In the genomic region with DNA sequence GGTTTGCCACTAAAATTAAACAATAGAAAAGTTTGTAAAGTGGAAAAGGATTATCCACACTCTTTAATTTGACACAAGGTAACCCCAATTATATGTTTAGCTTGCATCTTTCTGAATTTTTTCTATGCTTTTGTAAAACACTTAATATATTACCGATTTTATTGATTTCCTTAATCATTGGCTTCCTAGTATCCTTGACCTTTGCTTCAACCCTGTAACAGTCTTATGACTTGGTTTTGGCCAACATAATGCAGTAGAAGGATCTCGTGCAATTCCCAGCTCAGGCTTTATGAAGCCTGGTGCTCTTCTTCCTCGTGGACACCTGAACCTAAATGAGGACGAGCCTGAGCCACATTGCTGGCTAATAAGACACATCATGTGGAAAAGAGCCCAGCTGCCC, we compare ENCODE assay signal across 32 cellular contexts. TPM values are rescaled to one million over a fixed set of nuclear protein-coding genes. Genes with fewer than 3 reads are reported as not detected.
"Had no signal": no experiment of that assay in that cellular context is flagged by ENCODE, and none has a peak within 500 bp of the region (broad histone marks: within the 10 kb centered on the region; RNA-seq: fewer than 3 reads in every experiment).

No MANE protein-coding gene starts in this region.

- H3K4me1 Mint-ChIP-seq: endodermal cell, mesothelial cell of epicardium had no signal

- H3K27ac Mint-ChIP-seq: dendritic cell treated with granulocyte-macrophage colony-stimulating factor and Interleukin-4, amounts not matched to agents 40 ng/mL and 50 ng/mL, for 4 days; effector memory CD8-positive, alpha-beta T cell; endodermal cell; mesothelial cell of epicardium had no signal

- H3K9me3 Mint-ChIP-seq: effector memory CD8-positive, alpha-beta T cell had no signal

- H3K27me3 Mint-ChIP-seq: dendritic cell treated with granulocyte-macrophage colony-stimulating factor and Interleukin-4, amounts not matched to agents 40 ng/mL and 50 ng/mL, for 4 days; effector memory CD8-positive, alpha-beta T cell had no signal

- H3K4me1 ChIP-seq: colonic mucosa, esophagus squamous epithelium, gastrocnemius medialis, left lung, lower lobe of right lung had no signal

- FAIRE-seq: endometrium, islet of Langerhans, keratinocyte had no signal

- H3K36me3 ChIP-seq: colonic mucosa, esophagus squamous epithelium, gastrocnemius medialis, heart right ventricle, left lung, lower lobe of right lung had no signal

- ATAC-seq: effector memory CD8-positive, alpha-beta T cell; esophagus mucosa; gastrocnemius medialis; left cardiac atrium; left lung; left ventricle myocardium superior; lower lobe of right lung; mucosa of descending colon had no signal

- H3K27ac ChIP-seq: colonic mucosa, epithelial cell of prostate, esophagus squamous epithelium, gastrocnemius medialis, left lung, lower lobe of right lung had no signal

- H3K27me3 ChIP-seq: colonic mucosa, esophagus squamous epithelium, gastrocnemius medialis, heart right ventricle, left lung had no signal

- H3K4me3 ChIP-seq: colonic mucosa, esophagus squamous epithelium, gastrocnemius medialis, heart right ventricle, left lung, lower lobe of right lung, mucosa of descending colon had no signal

- H3K4me3 Mint-ChIP-seq: dendritic cell treated with granulocyte-macrophage colony-stimulating factor and Interleukin-4, amounts not matched to agents 40 ng/mL and 50 ng/mL, for 4 days; effector memory CD8-positive, alpha-beta T cell; endodermal cell; mesothelial cell of epicardium had no signal

- DNase-seq: colonic mucosa; cortex of kidney; effector CD8-positive, alpha-beta T cell; effector memory CD8-positive, alpha-beta T cell; endodermal cell; erythroblast; esophagus squamous epithelium; foreskin fibroblast; foreskin melanocyte; gastrocnemius medialis; glutamatergic neuron; head of caudate nucleus; heart right ventricle; hippocampal formation; left cardiac atrium; left lung; left ventricle myocardium superior; lower lobe of right lung; mesenchymal stem cell; mucosa of descending colon had no signal

- H3K9me3 ChIP-seq: colonic mucosa, gastrocnemius medialis, mucosa of descending colon had no signal

RNA-seq across cellular contexts. Expression of a gene that starts 23.6 kb away (rescaled TPM):
- total RNA-seq: endodermal cell had no signal

RNA-seq across cellular contexts. Expression of a gene that starts 31.0 kb away (rescaled TPM):
- total RNA-seq: dermis microvascular lymphatic vessel endothelial cell, endodermal cell, esophagus mucosa, gastrocnemius medialis, glomerular endothelial cell, kidney epithelial cell, left ventricle myocardium superior, lung microvascular endothelial cell, mesothelial cell of epicardium, myocyte had no signal
- polyA plus RNA-seq: keratinocyte had no signal

RNA-seq across cellular contexts. Expression of a gene that starts 43.0 kb away (rescaled TPM):
- total RNA-seq: endodermal cell had no signal

RNA-seq across cellular contexts. Expression of a gene that starts 53.1 kb away (rescaled TPM):
- total RNA-seq: endodermal cell, kidney epithelial cell, myocyte had no signal
